Comparison of ENCODE assay signal across 28 cellular contexts in genomic region chr11:111411456-111411855, GRCh38. TPM values are rescaled to one million over a fixed set of nuclear protein-coding genes. Genes with fewer than 3 reads are reported as not detected.
"Had no signal": no experiment of that assay in that cellular context is flagged by ENCODE, and none has a peak within 500 bp of the region (broad histone marks: within the 10 kb centered on the region; RNA-seq: fewer than 3 reads in every experiment).

No MANE protein-coding gene starts in this region.

- H3K36me3 ChIP-seq: breast epithelium had no signal

- H3K27me3 Mint-ChIP-seq: activated CD4-positive, alpha-beta memory T cell treated with anti-CD3 and anti-CD28 coated beads, Interleukin-2, amount 10 ng/mL, durations not matched to agents 7 days and 5 days; activated CD4-positive, alpha-beta T cell treated with anti-CD3 and anti-CD28 coated beads for 36 hours; T-helper 17 cell had no signal

- H3K9me3 Mint-ChIP-seq: activated naive CD8-positive, alpha-beta T cell treated with anti-CD3 and anti-CD28 coated beads, Interleukin-2, amount 10 ng/mL, durations not matched to agents 7 days and 5 days had no signal

- H3K4me3 Mint-ChIP-seq: activated CD4-positive, alpha-beta memory T cell treated with anti-CD3 and anti-CD28 coated beads, Interleukin-2, amount 10 ng/mL, durations not matched to agents 7 days and 5 days; activated CD4-positive, alpha-beta T cell treated with anti-CD3 and anti-CD28 coated beads for 36 hours; activated naive CD8-positive, alpha-beta T cell treated with anti-CD3 and anti-CD28 coated beads, Interleukin-2, amount 10 ng/mL, durations not matched to agents 7 days and 5 days; T-helper 17 cell had no signal

- H3K4me3 ChIP-seq: breast epithelium, coronary artery had no signal

- H3K9me3 ChIP-seq: breast epithelium had no signal

- H3K4me1 ChIP-seq: breast epithelium had no signal

- H3K27me3 ChIP-seq: breast epithelium had no signal

- H3K27ac ChIP-seq: breast epithelium, coronary artery had no signal

- H3K27ac Mint-ChIP-seq: activated CD4-positive, alpha-beta memory T cell treated with anti-CD3 and anti-CD28 coated beads, Interleukin-2, amount 10 ng/mL, durations not matched to agents 7 days and 5 days; activated CD4-positive, alpha-beta T cell treated with anti-CD3 and anti-CD28 coated beads for 36 hours; activated naive CD8-positive, alpha-beta T cell treated with anti-CD3 and anti-CD28 coated beads, Interleukin-2, amount 10 ng/mL, durations not matched to agents 7 days and 5 days; T-helper 17 cell had no signal

- ATAC-seq: activated CD4-positive, alpha-beta T cell treated with anti-CD3 and anti-CD28 coated beads for 36 hours; PC-3; T-helper 17 cell had no signal

- DNase-seq: activated CD4-positive, alpha-beta memory T cell treated with anti-CD3 and anti-CD28 coated beads, Interleukin-2, amount 10 ng/mL, durations not matched to agents 7 days and 5 days; activated CD4-positive, alpha-beta T cell treated with anti-CD3 and anti-CD28 coated beads for 36 hours; activated CD4-positive, alpha-beta T cell treated with anti-CD3 and anti-CD28 coated beads, Interleukin-2, amount 50 U/mL, for 1 hour; activated CD4-positive, CD25-positive, alpha-beta regulatory T cell; activated naive CD4-positive, alpha-beta T cell treated with anti-CD3 and anti-CD28 coated beads, Interleukin-2, amount 50 U/mL, for 16 hours; activated naive CD8-positive, alpha-beta T cell treated with anti-CD3 and anti-CD28 coated beads, Interleukin-2, amount 10 ng/mL, durations not matched to agents 7 days and 5 days; activated T-cell treated with anti-CD3 and anti-CD28 coated beads for 4 hours; aorta; central memory CD4-positive, alpha-beta T cell; NCI-H1048; NCI-H1417; NCI-H1694; NCI-H2029; NCI-H2107; NCI-H2171 treated with DMSO at 0.1 percent for 48 hours; NCI-H226; NCI-H526; PC-3; SHP77 treated with DMSO at 0.1 percent for 48 hours; T-helper 17 cell; T-helper 9 cell had no signal

RNA-seq across cellular contexts. Expression of gene POU2AF1, which starts 32.4 kb away (rescaled TPM):
- total RNA-seq: chondrocyte, LHCN-M2, M059J, NCI-H460, PC-3, SK-MEL-5 had no signal
